ENCODE assay signal across 13 cellular contexts in genomic region chr3:182738583-182739514, GRCh38. TPM values are rescaled to one million over a fixed set of nuclear protein-coding genes. Genes with fewer than 3 reads are reported as not detected.
DNase-seq lines count a peak whose midpoint lies in the region; ATAC-seq and TF ChIP-seq lines count a peak whose summit lies in the region.
"Had no signal": no experiment of that assay in that cellular context is flagged by ENCODE, and none has a peak within 500 bp of the region (broad histone marks: within the 10 kb centered on the region; RNA-seq: fewer than 3 reads in every experiment).

No MANE protein-coding gene starts in this region.

- TF ChIP-seq CTCF in RWPE1 (conservative IDR thresholded peaks at IDR 0.05; ENCODE audit: low read depth) (no peak), kidney epithelial cell (IDR thresholded peaks at IDR 0.05; ENCODE audit: insufficient read depth, low read length, poor library complexity, severe bottlenecking) (no peak), tibial artery (IDR thresholded peaks at IDR 0.05) (no peak)

- DNase-seq in NCI-H1417 (lab: John Stamatoyannopoulos, UW): peak in 2 of 3 experiments; percentile 12 to 53
- DNase-seq in NCI-H1417 treated with DMSO at 0.1 percent for 48 hours (lab: John Stamatoyannopoulos, UW): no peak
- DNase-seq in RWPE1 (ENCODE audit: low spot score): peak; percentile 71
- DNase-seq in kidney epithelial cell (ENCODE audit: low read depth): peak; percentile 10
- peak in 1 of 2 donors; percentile 33 for DNase-seq in stimulated activated effector memory CD8-positive, alpha-beta T cell treated with anti-CD3 and anti-CD28 coated beads, Interleukin-12 subunit alpha, Interleukin-12 subunit beta, amount 100 ng/mL, for 72 hours (ENCODE audit: low spot score in 2 of 2)
- DNase-seq in NCI-H2081 (lab: John Stamatoyannopoulos, UW): no peak
- no peak for DNase-seq in tibial artery
- DNase-seq: 8988T; CD8-positive, alpha-beta memory T cell; dorsolateral prefrontal cortex; NCI-H345; SHP77 had no signal

- intact Hi-C loops in tibial artery (cut with DNase I; ENCODE audit: low total_unique reads): no loop called here

- H3K27ac ChIP-seq in RWPE1: no peak overlapping the region
- no peak overlapping the region for H3K27ac ChIP-seq in tibial artery
- H3K27ac ChIP-seq: dorsolateral prefrontal cortex had no signal

- no peak overlapping the region for H3K27ac Mint-ChIP-seq in stimulated activated effector memory CD8-positive, alpha-beta T cell treated with anti-CD3 and anti-CD28 coated beads, Interleukin-12 subunit alpha, Interleukin-12 subunit beta, amount 100 ng/mL, for 72 hours
- H3K27ac Mint-ChIP-seq: CD8-positive, alpha-beta memory T cell had no signal

- H3K36me3 ChIP-seq in kidney epithelial cell (ENCODE audit: control insufficient read depth, insufficient read depth, low read length): no peaks in the 10 kb centered on the region
- H3K36me3 ChIP-seq in tibial artery: no peaks in the 10 kb centered on the region

- POLR2A ChIA-PET in RWPE1 (lab: Yijun Ruan, JAX; ENCODE audit: low non-redundant PET): no interaction called here

- no peak overlapping the region for H3K4me3 Mint-ChIP-seq in stimulated activated effector memory CD8-positive, alpha-beta T cell treated with anti-CD3 and anti-CD28 coated beads, Interleukin-12 subunit alpha, Interleukin-12 subunit beta, amount 100 ng/mL, for 72 hours
- H3K4me3 Mint-ChIP-seq: CD8-positive, alpha-beta memory T cell had no signal

- H3K27me3 ChIP-seq in kidney epithelial cell (ENCODE audit: control insufficient read depth, insufficient read depth, low read length) (no peaks in the 10 kb centered on the region), tibial artery (no peaks in the 10 kb centered on the region)
- H3K27me3 ChIP-seq: dorsolateral prefrontal cortex had no signal

- H3K36me3 Mint-ChIP-seq in stimulated activated effector memory CD8-positive, alpha-beta T cell treated with anti-CD3 and anti-CD28 coated beads, Interleukin-12 subunit alpha, Interleukin-12 subunit beta, amount 100 ng/mL, for 72 hours: no peaks in the 10 kb centered on the region

- CTCF ChIA-PET in RWPE1 (lab: Yijun Ruan, JAX): interaction anchor here (0.5 to 0.6 kb wide), 4 partner anchors 84 to 802 kb away, joined by 3 read pairs; no protein-coding TSS in a partner anchor

- no peaks in the 10 kb centered on the region for H3K9me3 ChIP-seq in tibial artery

- no peaks in the 10 kb centered on the region for H3K4me1 Mint-ChIP-seq in stimulated activated effector memory CD8-positive, alpha-beta T cell treated with anti-CD3 and anti-CD28 coated beads, Interleukin-12 subunit alpha, Interleukin-12 subunit beta, amount 100 ng/mL, for 72 hours
- H3K4me1 Mint-ChIP-seq: CD8-positive, alpha-beta memory T cell had no signal

- H3K9me3 Mint-ChIP-seq in stimulated activated effector memory CD8-positive, alpha-beta T cell treated with anti-CD3 and anti-CD28 coated beads, Interleukin-12 subunit alpha, Interleukin-12 subunit beta, amount 100 ng/mL, for 72 hours: no peaks in the 10 kb centered on the region
- H3K9me3 Mint-ChIP-seq: CD8-positive, alpha-beta memory T cell had no signal

- ATAC-seq in stimulated activated effector memory CD8-positive, alpha-beta T cell treated with anti-CD3 and anti-CD28 coated beads, Interleukin-12 subunit alpha, Interleukin-12 subunit beta, amount 100 ng/mL, for 72 hours: peak; percentile 13
- no peak for ATAC-seq in activated CD4-positive, CD25-positive, alpha-beta regulatory T cell treated with anti-CD3 and anti-CD28 coated beads, Interleukin-2, amount 50 U/mL, for 24 hours

- H3K4me3 ChIP-seq in kidney epithelial cell (ENCODE audit: low read depth, low read length) (no peak overlapping the region), tibial artery (no peak overlapping the region)
- H3K4me3 ChIP-seq: dorsolateral prefrontal cortex had no signal

- H3K4me1 ChIP-seq in tibial artery: peaks cover 0 to 9% (median 2%) of the 10 kb centered on the region in 4 donors

RNA-seq across cellular contexts. Expression of gene ATP11B, which starts 54.5 kb away (rescaled TPM):
- total RNA-seq in kidney epithelial cell: 28.4 and 38.6 TPM in 2 replicates

Comparison
In these comparisons a context has a peak if more than half of its experiments do, and no peak if none do; other contexts are left out.
1. DNase-seq: peak in NCI-H1417 (2 of 3), RWPE1 (single experiment) and kidney epithelial cell (single experiment); none in NCI-H1417 treated with DMSO at 0.1 percent for 48 hours (single experiment), NCI-H2081 (0 of 2) and tibial artery (0 of 2).